In genomic region chr11:73860202-73860601, GRCh38 we compare ENCODE assay signal across 1 cellular context.
TF ChIP-seq lines count a peak whose summit lies in the region.

No MANE protein-coding gene starts in this region.

TF ChIP-seq in SK-N-SH, 30 proteins besides CTCF, POLR2A, EP300 and RAD21 (continued from another document):
- no peak for TF ChIP-seq MEF2A (IDR thresholded peaks at IDR 0.05; ENCODE audit: borderline replicate concordance, low read depth)
- no peak for TF ChIP-seq POLR2AphosphoS5 (IDR thresholded peaks at IDR 0.05; ENCODE audit: low read depth, low read length)
- no peak for TF ChIP-seq MAX (IDR thresholded peaks at IDR 0.05; ENCODE audit: low read depth)
- no peak for TF ChIP-seq RFX5 (IDR thresholded peaks at IDR 0.05; ENCODE audit: low read length)
